Comparison of ENCODE assay signal across 11 cellular contexts in genomic region chr6:135226537-135226936, GRCh38. TPM values are rescaled to one million over a fixed set of nuclear protein-coding genes. Genes with fewer than 3 reads are reported as not detected.
DNase-seq lines count a peak whose midpoint lies in the region; ATAC-seq and TF ChIP-seq lines count a peak whose summit lies in the region.
"Had no signal": no experiment of that assay in that cellular context is flagged by ENCODE, and none has a peak within 500 bp of the region (broad histone marks: within the 10 kb centered on the region; RNA-seq: fewer than 3 reads in every experiment).

No MANE protein-coding gene starts in this region.

- H3K4me1 ChIP-seq in mucosa of descending colon (ENCODE audit: low read depth): peaks cover 21% of the 10 kb centered on the region

- intact Hi-C loops in mucosa of descending colon (cut with DNase I, micrococcal nuclease): no loop called here

- peak; percentile 81 for ATAC-seq in GM18873 (IDR thresholded peaks at IDR 0.05; ENCODE audit: low FRiP score, unreplicated experiment)
- peak; percentile 92 for ATAC-seq in GM21529 (IDR thresholded peaks at IDR 0.05; ENCODE audit: unreplicated experiment)
- peak; percentile 49 for ATAC-seq in HG03103 (IDR thresholded peaks at IDR 0.05; ENCODE audit: low read depth, unreplicated experiment)
- ATAC-seq in mucosa of descending colon: peak; percentile 5
- ATAC-seq: left colon had no signal

- H3K27ac ChIP-seq in substantia nigra (ENCODE audit: low read depth, low read length, poor library complexity, severe bottlenecking): no peak overlapping the region

- H3K36me3 ChIP-seq in mucosa of descending colon (ENCODE audit: low read depth): peaks cover 3% of the 10 kb centered on the region

- H3K4me3 ChIP-seq in mucosa of descending colon: no peak overlapping the region

- TF ChIP-seq CTCF in mucosa of descending colon (IDR thresholded peaks at IDR 0.05): no peak

- H3K9me3 ChIP-seq in mucosa of descending colon: no peaks in the 10 kb centered on the region

- no peak for DNase-seq in mucosa of descending colon
- DNase-seq in Ammon's horn (ENCODE audit: low spot score): no peak
- DNase-seq in NOMO-1 treated with dmso at 0.1 percent for 144 hours (lab: John Stamatoyannopoulos, UW; ENCODE audit: unreplicated experiment): no peak
- DNase-seq in substantia nigra (lab: John Stamatoyannopoulos, UW): no peak
- DNase-seq: caudate nucleus, left colon, NCI-H1092 treated with DMSO at 0.1 percent for 48 hours, posterior cingulate gyrus had no signal

RNA-seq across cellular contexts. Expression of gene MYB, which starts 45.4 kb away (rescaled TPM):
- 10 to 100 TPM; 26.5 to 82.8 (median 56.3) TPM for total RNA-seq in mucosa of descending colon

Comparison
In these comparisons a context has a peak if more than half of its experiments do, and no peak if none do; other contexts are left out.
1. ATAC-seq: peak in every context shown above with its lines; median percentile 92 in GM21529; 81 in GM18873; 49 in HG03103; 5 in mucosa of descending colon.